ENCODE assay signal across 12 cellular contexts in the genomic region with DNA sequence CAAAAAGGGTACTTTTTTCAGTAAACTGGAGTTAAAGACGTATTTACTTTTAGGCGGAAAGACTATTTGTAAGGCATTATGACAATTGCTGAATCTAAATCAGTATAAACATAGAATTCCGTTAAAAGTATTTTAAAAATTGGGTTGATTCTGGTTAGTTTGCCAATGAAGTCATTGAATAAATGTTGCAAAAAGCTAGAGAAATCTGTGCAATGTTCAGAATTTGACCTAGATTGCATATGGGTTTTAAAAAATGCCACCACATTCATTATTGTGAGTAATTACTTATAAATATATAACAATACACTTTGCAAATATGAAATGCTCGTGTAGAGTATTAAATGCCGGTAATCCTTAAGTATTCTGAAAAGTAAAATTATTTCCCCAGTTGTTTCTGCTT.
"Had no signal": no experiment of that assay in that cellular context is flagged by ENCODE, and none has a peak within 500 bp of the region (broad histone marks: within the 10 kb centered on the region; RNA-seq: fewer than 3 reads in every experiment).

No MANE protein-coding gene starts in this region.

- H3K4me3 Mint-ChIP-seq: activated naive CD4-positive, alpha-beta T cell treated with anti-CD3 and anti-CD28 coated beads for 36 hours; natural killer cell had no signal

- H3K9me3 ChIP-seq: left lung, mucosa of descending colon, right atrium auricular region, transverse colon had no signal

- H3K9me3 Mint-ChIP-seq: activated naive CD4-positive, alpha-beta T cell treated with anti-CD3 and anti-CD28 coated beads for 36 hours; activated T-helper 2 cell treated with anti-CD3 and anti-CD28 coated beads, Interferon-gamma antibody, Interleukin-2, Interleukin-4, amounts not matched to agents 10 μg/mL and 5 μg/mL and 100 μg/mL, durations not matched to agents 14 hours and 24 hours and 36 hours; natural killer cell had no signal

- H3K36me3 ChIP-seq: cardiac muscle cell, left lung, right atrium auricular region, transverse colon, WERI-Rb-1 had no signal

- H3K27me3 Mint-ChIP-seq: progenitor cell of endocrine pancreas had no signal

- H3K27ac Mint-ChIP-seq: activated naive CD4-positive, alpha-beta T cell treated with anti-CD3 and anti-CD28 coated beads for 36 hours; activated T-helper 2 cell treated with anti-CD3 and anti-CD28 coated beads, Interferon-gamma antibody, Interleukin-2, Interleukin-4, amounts not matched to agents 10 μg/mL and 5 μg/mL and 100 μg/mL, durations not matched to agents 14 hours and 24 hours and 36 hours; natural killer cell; progenitor cell of endocrine pancreas had no signal

- H3K4me1 Mint-ChIP-seq: natural killer cell had no signal

- H3K27ac ChIP-seq: cardiac muscle cell, hepatocyte, left lung, right atrium auricular region, transverse colon, WERI-Rb-1 had no signal

- H3K79me2 ChIP-seq: hepatocyte had no signal

- DNase-seq: kidney, left lung, natural killer cell had no signal

- H3K27me3 ChIP-seq: cardiac muscle cell, hepatocyte, right atrium auricular region had no signal

- H3K4me1 ChIP-seq: left lung, right atrium auricular region, transverse colon had no signal

- H3K4me2 ChIP-seq: hepatocyte had no signal

- H2AFZ ChIP-seq: hepatocyte had no signal

- H3K36me3 Mint-ChIP-seq: natural killer cell had no signal

- H3K4me3 ChIP-seq: cardiac muscle cell, hepatocyte, left lung, mucosa of descending colon, right atrium auricular region, transverse colon had no signal
